ENCODE assay signal across 9 cellular contexts in genomic region chr13:22926176-22927007, GRCh38.
DNase-seq lines count a peak whose midpoint lies in the region; FAIRE-seq and TF ChIP-seq lines count a peak whose summit lies in the region.
"Had no signal": no experiment of that assay in that cellular context is flagged by ENCODE, and none has a peak within 500 bp of the region (broad histone marks: within the 10 kb centered on the region; RNA-seq: fewer than 3 reads in every experiment).

No MANE protein-coding gene starts in this region.

- peak; percentile 68 to 83 for DNase-seq in T47D (ENCODE audit: low read depth in 1 of 2, low spot score in 1 of 2)
- DNase-seq in mammary epithelial cell = no peak
- DNase-seq in mesendoderm = peak; percentile 86
- DNase-seq in HuH-7 (ENCODE audit: low spot score) = no peak
- no peak for DNase-seq in HTR-8/SVneo (ENCODE audit: insufficient read length, low spot score)
- no peak for DNase-seq in small intestine

- H2AK5ac ChIP-seq in mesendoderm (ENCODE audit: low read length) = no peak overlapping the region

- intact Hi-C loops in mammary epithelial cell (cut with micrococcal nuclease) = no loop called here
- intact Hi-C loops in dendritic cell treated with granulocyte-macrophage colony-stimulating factor and Interleukin-4, amounts not matched to agents 40 ng/mL and 50 ng/mL, for 4 days (cut with micrococcal nuclease) = no loop called here

- no peak overlapping the region for H3K27ac ChIP-seq in mammary epithelial cell (ENCODE audit: insufficient read depth, low read depth, low read length)
- H3K27ac ChIP-seq in mesendoderm (ENCODE audit: low read depth, low read length) = no peak overlapping the region
- no peak overlapping the region for H3K27ac ChIP-seq in urinary bladder (ENCODE audit: low read depth)
- peak overlapping the region in 1 of 2 donors; percentile 73 for H3K27ac ChIP-seq in small intestine (ENCODE audit: low read depth in 1 of 2, low read length in 1 of 2)

- no peaks in the 10 kb centered on the region for H3K36me3 Mint-ChIP-seq in dendritic cell treated with granulocyte-macrophage colony-stimulating factor and Interleukin-4, amounts not matched to agents 40 ng/mL and 50 ng/mL, for 4 days (ENCODE audit: low read depth)

- H2AFZ ChIP-seq in mammary epithelial cell (ENCODE audit: low read depth, low read length) = no peak overlapping the region

- no peak overlapping the region for H3K9ac ChIP-seq in mammary epithelial cell (ENCODE audit: insufficient read depth, low read length)
- H3K9ac ChIP-seq in mesendoderm (ENCODE audit: low read length) = peak overlapping the region; percentile 67

- H3K4me1 ChIP-seq in mammary epithelial cell (ENCODE audit: insufficient read depth, low read length) (no peaks in the 10 kb centered on the region), mesendoderm (ENCODE audit: control insufficient read depth, low read depth, low read length) (no peaks in the 10 kb centered on the region), urinary bladder (ENCODE audit: insufficient read depth) (no peaks in the 10 kb centered on the region), small intestine (ENCODE audit: control insufficient read depth in 2 of 2, insufficient read depth in 1 of 2, low read depth in 1 of 2, low read length in 1 of 2) (no peaks in the 10 kb centered on the region)

- H3K9me3 ChIP-seq in mammary epithelial cell (replicated peaks; ENCODE audit: insufficient read depth, low read length) = peaks cover 22% of the 10 kb centered on the region
- H3K9me3 ChIP-seq in small intestine (ENCODE audit: control insufficient read depth, low read depth) = no peaks in the 10 kb centered on the region

- H4K5ac ChIP-seq in mesendoderm (ENCODE audit: low read length) = no peak overlapping the region

- no peak overlapping the region for H4K8ac ChIP-seq in mesendoderm (ENCODE audit: low read depth, low read length)

- BruUV-seq in mammary epithelial cell (replicated peaks; lab: Mats Ljungman, UMichigan) = no TSS peak

- peak overlapping the region; percentile 89 for H3K23ac ChIP-seq in mesendoderm (ENCODE audit: low read length)

- no peak overlapping the region for H2BK5ac ChIP-seq in mesendoderm (ENCODE audit: low read length)

- H3K79me2 ChIP-seq in mammary epithelial cell (ENCODE audit: insufficient read depth, low read length) (no peaks in the 10 kb centered on the region), mesendoderm (ENCODE audit: control insufficient read depth, insufficient read depth, low read length) (no peaks in the 10 kb centered on the region)

- no peak for TF ChIP-seq CTCF in mammary epithelial cell (conservative IDR thresholded peaks at IDR 0.05 in 1 of 2, IDR thresholded peaks at IDR 0.05 in 1 of 2; ENCODE audit: extremely low read depth in 1 of 2, insufficient read depth in 1 of 2, low read depth in 1 of 2, low read length in 2 of 2)

- H3K79me1 ChIP-seq in mesendoderm (ENCODE audit: low read length) = no peaks in the 10 kb centered on the region

- H2BK120ac ChIP-seq in mesendoderm (ENCODE audit: low read depth, low read length) = no peak overlapping the region

- no peak overlapping the region for H3K27ac Mint-ChIP-seq in dendritic cell treated with granulocyte-macrophage colony-stimulating factor and Interleukin-4, amounts not matched to agents 40 ng/mL and 50 ng/mL, for 4 days

- no peak overlapping the region for H3K18ac ChIP-seq in mesendoderm (ENCODE audit: low read length)

- H3K9me3 Mint-ChIP-seq in dendritic cell treated with granulocyte-macrophage colony-stimulating factor and Interleukin-4, amounts not matched to agents 40 ng/mL and 50 ng/mL, for 4 days = no peaks in the 10 kb centered on the region

- in situ Hi-C loops in T47D (cut with HindIII; ENCODE audit: low pct_unique_long_range_greater_than_20kb, low sequenced_read_pairs) = no loop called here
- in situ Hi-C loops in mammary epithelial cell (cut with MboI; ENCODE audit: low sequenced_read_pairs in 2 of 2) = no loop called here

- H3K56ac ChIP-seq in mesendoderm (ENCODE audit: low read length) = peak overlapping the region; percentile 71

- H2BK15ac ChIP-seq in mesendoderm (replicated peaks; ENCODE audit: low read depth) = no peak overlapping the region

- H3K4me1 Mint-ChIP-seq in dendritic cell treated with granulocyte-macrophage colony-stimulating factor and Interleukin-4, amounts not matched to agents 40 ng/mL and 50 ng/mL, for 4 days (ENCODE audit: low read depth) = peaks cover 9% of the 10 kb centered on the region

- H3K4me2 ChIP-seq in mammary epithelial cell (ENCODE audit: insufficient read depth, low read depth, low read length) = no peak overlapping the region
- no peak overlapping the region for H3K4me2 ChIP-seq in mesendoderm (ENCODE audit: low read length)

- FAIRE-seq in HTR-8/SVneo (lab: Jason Lieb, UNC) (no peak), small intestine (lab: Jason Lieb, UNC) (no peak)
- FAIRE-seq: islet of Langerhans had no signal

- WGBS in mammary epithelial cell (ENCODE audit: low coverage, missing lambda C conversion rate) = 21% methylated on average over 11 of the region's 70 CpGs
- WGBS in mesendoderm (ENCODE audit: extremely low coverage, insufficient coverage, low lambda C conversion rate) = no CpG with 5 or more reads among the region's 70 CpGs
- 8% methylated on average over 69 of the region's 70 CpGs for WGBS in urinary bladder
- 10 to 16% (median 11%) methylated on average over 46 to 70 of the region's 70 CpGs for WGBS in small intestine, 3 donors

- no peak overlapping the region for H3K4ac ChIP-seq in mesendoderm (ENCODE audit: low read depth, low read length)

- no peaks in the 10 kb centered on the region for H4K20me1 ChIP-seq in mammary epithelial cell (ENCODE audit: insufficient read depth, low read length)

- peak overlapping the region; percentile 78 for H3K4me3 Mint-ChIP-seq in dendritic cell treated with granulocyte-macrophage colony-stimulating factor and Interleukin-4, amounts not matched to agents 40 ng/mL and 50 ng/mL, for 4 days

- H3K36me3 ChIP-seq in mammary epithelial cell (ENCODE audit: insufficient read depth, low read length) (no peaks in the 10 kb centered on the region), mesendoderm (ENCODE audit: control insufficient read depth, insufficient read depth, low read length) (no peaks in the 10 kb centered on the region), urinary bladder (ENCODE audit: insufficient read depth) (no peaks in the 10 kb centered on the region), small intestine (ENCODE audit: control insufficient read depth in 2 of 2, insufficient read depth in 2 of 2, low read length in 2 of 2) (no peaks in the 10 kb centered on the region)

- CTCF ChIA-PET in mammary epithelial cell (lab: Charles Lee; ENCODE audit: low non-redundant PET) = no interaction called here

- peaks cover 35% of the 10 kb centered on the region for H3K27me3 Mint-ChIP-seq in dendritic cell treated with granulocyte-macrophage colony-stimulating factor and Interleukin-4, amounts not matched to agents 40 ng/mL and 50 ng/mL, for 4 days

- H3K27me3 ChIP-seq in mammary epithelial cell (ENCODE audit: insufficient read depth, low read length) (no peaks in the 10 kb centered on the region), mesendoderm (ENCODE audit: insufficient read depth, low read length, poor library complexity) (no peaks in the 10 kb centered on the region), small intestine (ENCODE audit: control insufficient read depth in 2 of 2, insufficient read depth in 2 of 2, low read length in 2 of 2) (no peaks in the 10 kb centered on the region)

- H3K4me3 ChIP-seq in mammary epithelial cell (replicated peaks in 1 of 3; ENCODE audit: insufficient read depth in 1 of 3, low read depth in 2 of 3, low read length in 3 of 3) = no peak overlapping the region
- peak overlapping the region; percentile 17 for H3K4me3 ChIP-seq in mesendoderm (ENCODE audit: low read length)
- peak overlapping the region; percentile 30 for H3K4me3 ChIP-seq in urinary bladder (ENCODE audit: low read depth, low read length)
- H3K4me3 ChIP-seq in small intestine (ENCODE audit: low read depth in 1 of 2, low read length in 2 of 2) = no peak overlapping the region

- dilution Hi-C loops in mammary epithelial cell (cut with HindIII; ENCODE audit: low sequenced_read_pairs) = no loop called here

Comparison
In these comparisons a context has a peak if more than half of its experiments do, and no peak if none do; other contexts are left out.
1. DNase-seq: peak in T47D (2 of 2) and mesendoderm (single experiment); none in mammary epithelial cell (single experiment), HuH-7 (single experiment), HTR-8/SVneo (single experiment) and small intestine (single experiment).
2. H3K4me3 ChIP-seq: peak in mesendoderm (single experiment) and urinary bladder (single experiment); none in mammary epithelial cell (0 of 3) and small intestine (0 of 2).